9 cellular contexts compared by ENCODE assay signal in genomic region chr3:154122912-154123559, GRCh38. TPM values are rescaled to one million over a fixed set of nuclear protein-coding genes. Genes with fewer than 3 reads are reported as not detected.
DNase-seq lines count a peak whose midpoint lies in the region; ATAC-seq, FAIRE-seq and TF ChIP-seq lines count a peak whose summit lies in the region.
"Had no signal": no experiment of that assay in that cellular context is flagged by ENCODE, and none has a peak within 500 bp of the region (broad histone marks: within the 10 kb centered on the region; RNA-seq: fewer than 3 reads in every experiment).

No MANE protein-coding gene starts in this region.

- H4K5ac ChIP-seq in mesendoderm (ENCODE audit: low read length), result no peak overlapping the region

- no peak for TF ChIP-seq RAD21 in A549 (conservative IDR thresholded peaks at IDR 0.05 in 1 of 2, IDR thresholded peaks at IDR 0.05 in 1 of 2)

- WGBS in A549 (ENCODE audit: missing lambda C conversion rate), result 73% methylated on average over 12 of the region's 12 CpGs
- WGBS in mesendoderm (ENCODE audit: extremely low coverage, insufficient coverage, low lambda C conversion rate), result no CpG with 5 or more reads among the region's 12 CpGs

- DNase-seq in A549 (ENCODE audit: low read depth in 1 of 2, low spot score in 1 of 2) (no peak), choroid plexus epithelial cell (ENCODE audit: low read depth) (peak; percentile 63), mesendoderm (peak; percentile 27), NOMO-1 treated with DMSO at 0.1 percent for 48 hours (lab: John Stamatoyannopoulos, UW; ENCODE audit: unreplicated experiment) (no peak), GDM1 (lab: John Stamatoyannopoulos, UW) (no peak)

- no peaks in the 10 kb centered on the region for H3K79me2 ChIP-seq in mesendoderm (ENCODE audit: control insufficient read depth, insufficient read depth, low read length)

- no peak overlapping the region for H2AK5ac ChIP-seq in mesendoderm (ENCODE audit: low read length)

- H3K36me3 Mint-ChIP-seq in IgD-negative memory B cell, result no peaks in the 10 kb centered on the region

- peak overlapping the region; percentile 8 to 84 (median 63) for H3K4me3 Mint-ChIP-seq in IgD-negative memory B cell

- H3K4ac ChIP-seq in mesendoderm (ENCODE audit: low read depth, low read length), result no peak overlapping the region

- no peak for TF ChIP-seq EP300 in A549 (IDR thresholded peaks at IDR 0.05)

- H3K4me2 ChIP-seq in A549, result peak overlapping the region; percentile 82
- H3K4me2 ChIP-seq in mesendoderm (ENCODE audit: low read length), result peak overlapping the region; percentile 97

- H3K27ac ChIP-seq in A549 (0 out of 6 replicates have a peak overlapping the region, but pooled peaks of 1 of the 2 experiments have one; percentile 6), mesendoderm (ENCODE audit: low read depth, low read length) (no peak overlapping the region)

- no peaks in the 10 kb centered on the region for H3K27me3 ChIP-seq in mesendoderm (ENCODE audit: insufficient read depth, low read length, poor library complexity)

- peak overlapping the region in 1 of 3 donors; percentile 6 for H3K27ac Mint-ChIP-seq in IgD-negative memory B cell

- FAIRE-seq in A549 (lab: Jason Lieb, UNC), result no peak
- FAIRE-seq: GM18507 had no signal

- peak overlapping the region; percentile 87 for H3K9ac ChIP-seq in mesendoderm (ENCODE audit: low read length)

- no peaks in the 10 kb centered on the region for H3K9me3 ChIP-seq in A549

- H3K79me1 ChIP-seq in mesendoderm (ENCODE audit: low read length), result no peaks in the 10 kb centered on the region

- peaks cover 5 to 17% (median 15%) of the 10 kb centered on the region in 3 donors for H3K4me1 Mint-ChIP-seq in IgD-negative memory B cell

- peak overlapping the region; percentile 77; the same call in 1 of the 3 replicates for H3K4me3 ChIP-seq in A549
- H3K4me3 ChIP-seq in choroid plexus epithelial cell (ENCODE audit: low read depth, low read length), result peak overlapping the region; percentile 78
- peak overlapping the region; percentile 66 for H3K4me3 ChIP-seq in mesendoderm (ENCODE audit: low read length)

- H3K23ac ChIP-seq in mesendoderm (ENCODE audit: low read length), result peak overlapping the region; percentile 59

- TF ChIP-seq CTCF in A549 (IDR thresholded peaks at IDR 0.05) (no peak), choroid plexus epithelial cell (conservative IDR thresholded peaks at IDR 0.05; ENCODE audit: low read depth, low read length) (no peak)

- no peaks in the 10 kb centered on the region for H3K36me3 ChIP-seq in mesendoderm (ENCODE audit: control insufficient read depth, insufficient read depth, low read length)

- no peak overlapping the region for H4K8ac ChIP-seq in mesendoderm (ENCODE audit: low read depth, low read length)

- peak overlapping the region; percentile 79 for H3K56ac ChIP-seq in mesendoderm (ENCODE audit: low read length)

- POLR2A ChIA-PET in A549 (lab: Yijun Ruan, JAX), result no interaction called here

- peaks cover 50% of the 10 kb centered on the region for H3K27me3 Mint-ChIP-seq in IgD-negative memory B cell

- CTCF ChIA-PET in A549 (lab: Yijun Ruan, JAX), result interaction anchor here (1.1 to 3.6 kb wide), 5 partner anchors 8 to 130 kb away, joined by 3 to 19 read pairs (median 4); no protein-coding TSS in a partner anchor

- no peak for TF ChIP-seq POLR2A in A549 (IDR thresholded peaks at IDR 0.05; ENCODE audit: low read length)

- H2BK120ac ChIP-seq in mesendoderm (ENCODE audit: low read depth, low read length), result no peak overlapping the region

- H2BK5ac ChIP-seq in mesendoderm (ENCODE audit: low read length), result no peak overlapping the region

- peaks cover 51% of the 10 kb centered on the region for H3K4me1 ChIP-seq in A549
- H3K4me1 ChIP-seq in mesendoderm (ENCODE audit: control insufficient read depth, low read depth, low read length), result no peaks in the 10 kb centered on the region

- ATAC-seq in A549 (no peak), HG02885 (IDR thresholded peaks at IDR 0.05; ENCODE audit: poor library complexity, unreplicated experiment) (no peak), GM18520 (IDR thresholded peaks at IDR 0.05; ENCODE audit: unreplicated experiment) (no peak)

- H2BK15ac ChIP-seq in mesendoderm (replicated peaks; ENCODE audit: low read depth), result no peak overlapping the region

- no peak overlapping the region for H3K18ac ChIP-seq in mesendoderm (ENCODE audit: low read length)

- no peaks in the 10 kb centered on the region for H3K9me3 Mint-ChIP-seq in IgD-negative memory B cell

TF ChIP-seq in A549, 52 proteins besides CTCF, POLR2A, EP300 and RAD21:
- TF ChIP-seq FOSL2 (IDR thresholded peaks at IDR 0.05), result no peak
- TF ChIP-seq FOSL2 (CRISPR knock-in tag; IDR thresholded peaks at IDR 0.05), result no peak
- no peak for TF ChIP-seq JUNB (IDR thresholded peaks at IDR 0.05)
- TF ChIP-seq RFX5 (IDR thresholded peaks at IDR 0.05), result no peak
- TF ChIP-seq ZSCAN20 (CRISPR knock-in tag; IDR thresholded peaks at IDR 0.05), result no peak
- TF ChIP-seq CBX2 (IDR thresholded peaks at IDR 0.05; ENCODE audit: borderline replicate concordance, low read depth), result no peak
- TF ChIP-seq HOXA7 (CRISPR knock-in tag; IDR thresholded peaks at IDR 0.05), result no peak
- TF ChIP-seq HOXB5 (CRISPR knock-in tag; IDR thresholded peaks at IDR 0.05), result no peak
- no peak for TF ChIP-seq BCL3 (IDR thresholded peaks at IDR 0.05)
- no peak for TF ChIP-seq GATA3 (IDR thresholded peaks at IDR 0.05; ENCODE audit: borderline replicate concordance)
- no peak for TF ChIP-seq RNF2 (IDR thresholded peaks at IDR 0.05; ENCODE audit: borderline replicate concordance, low read depth)
- TF ChIP-seq MAX (IDR thresholded peaks at IDR 0.05), result no peak
- TF ChIP-seq FOSB (CRISPR knock-in tag; IDR thresholded peaks at IDR 0.05), result no peak
- TF ChIP-seq ATOH8 (CRISPR knock-in tag; IDR thresholded peaks at IDR 0.05; ENCODE audit: low read depth), result no peak
- TF ChIP-seq NR3C1 (IDR thresholded peaks at IDR 0.05), result no peak
- no peak for TF ChIP-seq TP53 (CRISPR knock-in tag; IDR thresholded peaks at IDR 0.05)

RNA-seq across cellular contexts. Expression of gene ARHGEF26, which starts 1.8 kb away (rescaled TPM):
- 2.9 and 4.9 TPM in 2 replicates for polyA plus RNA-seq in A549 (2011; rRNA removed)
- 2.7 and 3.6 TPM in 2 replicates for polyA plus RNA-seq in A549 (2012; cell fraction: cytosol; rRNA removed)
- 4.0 and 6.8 TPM in 2 replicates for polyA plus RNA-seq in A549 (2012; cell fraction: nucleus; rRNA removed)
- 5.6 to 6.0 TPM (median 5.8 TPM) in 3 replicates for polyA plus RNA-seq in A549 (2017; fragmentation: RNase III; extraction: RNeasy Plus Mini Kit Qiagen cat#74134 plus additional on column Dnase treatment)
- 3.2 and 3.5 TPM in 2 replicates for polyA minus RNA-seq in A549 (2011; rRNA and poly(A)+ RNA removed)
- polyA plus RNA-seq in IgD-negative memory B cell, result 0.11 TPM
- polyA plus RNA-seq in mesendoderm (2013, experiment 1 of 2), result 6.5 TPM
- 6.7 TPM for polyA plus RNA-seq in mesendoderm (2013, experiment 2 of 2)

Comparison
In these comparisons a context has a peak if more than half of its experiments do, and no peak if none do; other contexts are left out.
1. DNase-seq: peak in choroid plexus epithelial cell (single experiment) and mesendoderm (single experiment); none in A549 (0 of 2), NOMO-1 treated with DMSO at 0.1 percent for 48 hours (single experiment) and GDM1 (single experiment).
2. Peak in every context shown above with its lines, with median percentiles within 50 percentile points of each other: H3K4me3 ChIP-seq.